Comparison of ENCODE assay signal across 15 cellular contexts in the genomic region with DNA sequence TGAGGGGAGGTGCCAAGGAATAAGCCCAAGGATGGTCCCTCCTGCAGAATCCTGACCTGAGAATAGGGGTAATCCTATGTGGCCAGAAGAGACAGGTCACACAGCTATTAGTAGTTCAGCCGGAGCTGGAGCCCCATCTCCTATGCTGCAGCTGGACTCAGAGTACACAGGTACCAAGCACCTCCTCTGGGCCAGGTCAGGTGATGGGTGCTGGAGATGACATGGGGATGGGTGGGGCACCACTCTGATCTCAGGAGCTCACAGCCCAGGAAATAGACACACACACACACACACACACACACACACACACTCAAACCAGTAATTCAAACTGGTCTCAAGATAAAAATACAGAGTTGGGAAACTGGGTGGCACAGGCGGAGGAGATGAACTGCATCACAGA. TPM values are rescaled to one million over a fixed set of nuclear protein-coding genes. Genes with fewer than 3 reads are reported as not detected.
A peak's percentile ranks its signal among the peaks of the same experiment; 100 is the strongest.
DNase-seq lines count a peak whose midpoint lies in the region; ATAC-seq and TF ChIP-seq lines count a peak whose summit lies in the region.
"Had no signal": no experiment of that assay in that cellular context is flagged by ENCODE, and none has a peak within 500 bp of the region (broad histone marks: within the 10 kb centered on the region; RNA-seq: fewer than 3 reads in every experiment).

No MANE protein-coding gene starts in this region.

- intact Hi-C loops in A673 (cut with micrococcal nuclease; ENCODE audit: unreplicated experiment) (no loop called here), right lobe of liver (cut with DNase I) (no loop called here)

- POLR2A ChIA-PET in A673 (lab: Charles Lee; ENCODE audit: low non-redundant PET), result no interaction called here

- TF ChIP-seq EP300 in gastroesophageal sphincter (IDR thresholded peaks at IDR 0.05), result no peak

- no peaks in the 10 kb centered on the region for H3K9me3 ChIP-seq in NT2/D1 (ENCODE audit: insufficient read depth, low read length)
- H3K9me3 ChIP-seq in mesenchymal stem cell (ENCODE audit: control insufficient read depth, low read length), result no peaks in the 10 kb centered on the region
- H3K9me3 ChIP-seq in A673 (ENCODE audit: low read depth, low read length, poor library complexity, severe bottlenecking), result no peaks in the 10 kb centered on the region
- no peaks in the 10 kb centered on the region for H3K9me3 ChIP-seq in right lobe of liver
- H3K9me3 ChIP-seq in gastroesophageal sphincter, result no peaks in the 10 kb centered on the region
- H3K9me3 ChIP-seq: uterus had no signal

- no peaks in the 10 kb centered on the region for H3K36me3 ChIP-seq in NT2/D1 (ENCODE audit: insufficient read depth, insufficient read length, low read length)
- H3K36me3 ChIP-seq in mesenchymal stem cell (ENCODE audit: control insufficient read depth in 1 of 2, insufficient read depth in 2 of 2, low read depth in 1 of 2, low read length in 2 of 2), result no peaks in the 10 kb centered on the region
- H3K36me3 ChIP-seq in A673 (ENCODE audit: insufficient read depth, low read length, poor library complexity, severe bottlenecking), result no peaks in the 10 kb centered on the region
- H3K36me3 ChIP-seq in right lobe of liver, result no peaks in the 10 kb centered on the region
- H3K36me3 ChIP-seq in gastroesophageal sphincter, result no peaks in the 10 kb centered on the region
- H3K36me3 ChIP-seq: uterus had no signal

- H3K18ac ChIP-seq in mesenchymal stem cell (ENCODE audit: low read depth in 1 of 2, low read length in 2 of 2), result peak overlapping the region; percentile 16 to 65

- H3K4me1 ChIP-seq in NT2/D1 (ENCODE audit: insufficient read depth, insufficient read length) (peaks cover 58% of the 10 kb centered on the region), mesenchymal stem cell (ENCODE audit: control insufficient read depth, insufficient read depth, low read depth, low read length) (peaks cover 10% of the 10 kb centered on the region), A673 (ENCODE audit: insufficient read depth, low read length, poor library complexity, severe bottlenecking) (peaks cover 50% of the 10 kb centered on the region), right lobe of liver (peaks cover 0 to 3% (median 0%) of the 10 kb centered on the region in 4 donors), gastroesophageal sphincter (peaks cover 0 to 24% (median 7%) of the 10 kb centered on the region in 3 donors)

- TF ChIP-seq CTCF in A673 (conservative IDR thresholded peaks at IDR 0.05; ENCODE audit: low read depth, low read length) (no peak), right lobe of liver (IDR thresholded peaks at IDR 0.05) (no peak), gastroesophageal sphincter (IDR thresholded peaks at IDR 0.05) (no peak)

- H4K8ac ChIP-seq in mesenchymal stem cell (ENCODE audit: low read length), result peak overlapping the region; percentile 10

- DNase-seq in NCI-H82 (lab: John Stamatoyannopoulos, UW) (peak; percentile 38), NCI-H82 treated with DMSO at 0.1 percent for 48 hours (lab: John Stamatoyannopoulos, UW; ENCODE audit: unreplicated experiment) (no peak), NT2/D1 (ENCODE audit: low read depth, low spot score) (no peak), mesenchymal stem cell (no peak), A673 (ENCODE audit: low spot score) (no peak), right lobe of liver (no peak)
- peak; percentile 46 for DNase-seq in activated effector memory CD4-positive, alpha-beta T cell treated with Interleukin-2 at 50 U/mL for 16 hours
- DNase-seq: activated CD8-positive, alpha-beta memory T cell treated with anti-CD3 and anti-CD28 coated beads, Interleukin-2, amount 10 ng/mL, durations not matched to agents 7 days and 5 days; GF-D8; mammary epithelial cell; NCI-H187 treated with DMSO at 0.1 percent for 48 hours; uterus had no signal

- no peak overlapping the region for H2BK5ac ChIP-seq in mesenchymal stem cell (ENCODE audit: low read depth, low read length, poor library complexity, severe bottlenecking)

- no peak overlapping the region for H3K14ac ChIP-seq in mesenchymal stem cell (ENCODE audit: low read length in 2 of 2)

- H4K91ac ChIP-seq in mesenchymal stem cell (ENCODE audit: low read length), result peak overlapping the region; percentile 37

- H3K4me2 ChIP-seq in mesenchymal stem cell (ENCODE audit: low read length, poor library complexity, severe bottlenecking), result no peak overlapping the region

- H3K79me1 ChIP-seq in mesenchymal stem cell (replicated peaks; ENCODE audit: low read length, poor library complexity, severe bottlenecking), result no peaks in the 10 kb centered on the region

- H3K4ac ChIP-seq in mesenchymal stem cell (ENCODE audit: low read depth in 1 of 2, low read length in 2 of 2), result no peak overlapping the region

- peak overlapping the region in 1 of 2 experiments; percentile 18 for H2BK12ac ChIP-seq in mesenchymal stem cell (ENCODE audit: low read length in 2 of 2)

- TF ChIP-seq POLR2A in right lobe of liver (IDR thresholded peaks at IDR 0.05), result no peak
- no peak for TF ChIP-seq POLR2A in gastroesophageal sphincter (IDR thresholded peaks at IDR 0.05)

- CTCF ChIA-PET in A673 (lab: Charles Lee), result no interaction called here

- WGBS in mesenchymal stem cell, result 100% methylated on average over 1 of the region's 2 CpGs
- 100% methylated on average over 1 of the region's 2 CpGs for WGBS in right lobe of liver (ENCODE audit: insufficient coverage, low coverage, low lambda C conversion rate, missing lambda C conversion rate)
- 90% methylated on average over 2 of the region's 2 CpGs; no CpG with 5 or more reads in 1 of the 2 donors for WGBS in gastroesophageal sphincter (ENCODE audit: low coverage in 1 of 2), 2 donors

- H3K27me3 ChIP-seq in NT2/D1 (ENCODE audit: insufficient read depth, insufficient read length) (no peaks in the 10 kb centered on the region), mesenchymal stem cell (ENCODE audit: control insufficient read depth in 1 of 2, insufficient read depth in 1 of 2, low read length in 2 of 2) (no peaks in the 10 kb centered on the region), A673 (replicated peaks; ENCODE audit: insufficient read depth, low read depth, low read length, poor library complexity) (no peaks in the 10 kb centered on the region), right lobe of liver (no peaks in the 10 kb centered on the region), gastroesophageal sphincter (no peaks in the 10 kb centered on the region)
- H3K27me3 ChIP-seq: uterus had no signal

- no peak overlapping the region for H2AFZ ChIP-seq in mesenchymal stem cell (ENCODE audit: low read depth, low read length)

- no TSS peak for BruUV-seq in A673 (replicated peaks; lab: Mats Ljungman, UMichigan)

- no peak overlapping the region for H3K23ac ChIP-seq in mesenchymal stem cell (ENCODE audit: low read length in 2 of 2)

- no peak overlapping the region for H2AK5ac ChIP-seq in mesenchymal stem cell (ENCODE audit: low read length, severe bottlenecking)

- H2BK120ac ChIP-seq in mesenchymal stem cell (ENCODE audit: low read depth, low read length), result peak overlapping the region; percentile 11

- ATAC-seq in right lobe of liver, result no peak
- ATAC-seq in gastroesophageal sphincter, result no peak
- ATAC-seq: activated CD8-positive, alpha-beta memory T cell treated with anti-CD3 and anti-CD28 coated beads, Interleukin-2, amount 10 ng/mL, durations not matched to agents 7 days and 5 days; stimulated activated memory B cell treated with anti-CD40 and anti-IgM and Interleukin-4, amounts not matched to agents 10 μg/mL and 1 μg/mL and 100 μg/mL, for 72 hours had no signal

- H3K4me3 ChIP-seq in NT2/D1 (ENCODE audit: insufficient read length, low read depth) (no peak overlapping the region), mesenchymal stem cell (ENCODE audit: insufficient read depth in 1 of 2, low read depth in 1 of 2, low read length in 2 of 2) (no peak overlapping the region), A673 (ENCODE audit: low read depth, low read length, poor library complexity, severe bottlenecking) (no peak overlapping the region), right lobe of liver (no peak overlapping the region), gastroesophageal sphincter (no peak overlapping the region)
- H3K4me3 ChIP-seq: uterus had no signal

- no peak overlapping the region for H3K27ac ChIP-seq in mesenchymal stem cell (ENCODE audit: low read length, poor library complexity, severe bottlenecking)
- no peak overlapping the region for H3K27ac ChIP-seq in A673 (ENCODE audit: low read depth, low read length, poor library complexity, severe bottlenecking)
- no peak overlapping the region for H3K27ac ChIP-seq in right lobe of liver
- H3K27ac ChIP-seq in gastroesophageal sphincter, result no peak overlapping the region
- H3K27ac ChIP-seq: RWPE1, uterus had no signal

- H2BK15ac ChIP-seq in mesenchymal stem cell (ENCODE audit: low read depth, poor library complexity, severe bottlenecking), result no peak overlapping the region

- peak overlapping the region; percentile 52 for H3K9ac ChIP-seq in NT2/D1 (ENCODE audit: insufficient read length, low read depth)
- H3K9ac ChIP-seq in mesenchymal stem cell (ENCODE audit: low read length), result no peak overlapping the region

RNA-seq across cellular contexts. Expression of gene SSBP3, which starts 54.2 kb away (rescaled TPM):
- polyA plus RNA-seq in mesenchymal stem cell (2013, experiment 1 of 2), result 114 TPM
- polyA plus RNA-seq in mesenchymal stem cell (2013, experiment 2 of 2), result 112 TPM
- total RNA-seq in A673 (2021) (43.0 and 55.1 TPM in 2 replicates), right lobe of liver (10 to 100 TPM; 19.4 to 34.1 (median 24.4) TPM), gastroesophageal sphincter (10 to 100 TPM; 40.8 to 46.7 (median 45.5) TPM)

Comparison
In these comparisons a context has a peak if more than half of its experiments do, and no peak if none do; other contexts are left out.
1. DNase-seq: peak in NCI-H82 (single experiment) and activated effector memory CD4-positive, alpha-beta T cell treated with Interleukin-2 at 50 U/mL for 16 hours (single experiment); none in NCI-H82 treated with DMSO at 0.1 percent for 48 hours (single experiment), NT2/D1 (single experiment), mesenchymal stem cell (single experiment), A673 (single experiment) and right lobe of liver (0 of 3).